In the genomic region with DNA sequence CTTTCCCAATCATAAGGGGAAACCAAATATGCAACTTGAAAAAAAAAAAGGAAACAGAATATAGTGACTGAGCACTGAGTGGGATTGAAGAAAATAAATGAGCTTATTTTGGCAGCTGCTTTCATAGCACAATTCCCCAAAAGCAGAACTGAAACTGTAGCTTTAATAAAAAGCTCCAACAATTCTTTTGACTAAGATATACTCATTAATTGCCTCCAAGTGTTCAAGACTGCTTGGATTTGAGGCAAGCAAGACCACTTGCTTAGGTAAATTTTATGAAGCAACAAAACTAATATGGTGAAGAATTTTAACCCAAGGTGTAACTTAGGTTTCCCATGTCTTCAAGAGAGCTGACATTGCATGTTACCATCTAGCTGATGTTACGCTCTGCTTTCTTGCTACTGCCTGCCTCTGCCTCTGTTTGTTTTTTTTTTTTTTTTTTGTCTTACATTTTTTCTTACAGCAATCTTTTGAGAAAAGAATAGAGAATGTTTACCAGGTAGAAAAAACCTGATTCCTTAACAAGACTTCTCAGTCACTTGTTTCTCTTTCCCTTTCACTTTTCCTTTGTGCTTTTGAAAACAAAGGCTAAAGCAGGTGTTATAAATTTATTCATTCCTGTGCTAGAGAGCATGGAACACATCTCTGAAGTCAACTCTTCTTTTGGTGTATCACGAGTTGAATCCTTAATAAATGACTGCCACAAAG, we compare ENCODE assay signal across 1 cellular context.
TF ChIP-seq lines count a peak whose summit lies in the region.

No MANE protein-coding gene starts in this region.

TF ChIP-seq in GM12878, 131 proteins besides CTCF, POLR2A, EP300 and RAD21 (continued from another document):
- TF ChIP-seq, protein P1, sequence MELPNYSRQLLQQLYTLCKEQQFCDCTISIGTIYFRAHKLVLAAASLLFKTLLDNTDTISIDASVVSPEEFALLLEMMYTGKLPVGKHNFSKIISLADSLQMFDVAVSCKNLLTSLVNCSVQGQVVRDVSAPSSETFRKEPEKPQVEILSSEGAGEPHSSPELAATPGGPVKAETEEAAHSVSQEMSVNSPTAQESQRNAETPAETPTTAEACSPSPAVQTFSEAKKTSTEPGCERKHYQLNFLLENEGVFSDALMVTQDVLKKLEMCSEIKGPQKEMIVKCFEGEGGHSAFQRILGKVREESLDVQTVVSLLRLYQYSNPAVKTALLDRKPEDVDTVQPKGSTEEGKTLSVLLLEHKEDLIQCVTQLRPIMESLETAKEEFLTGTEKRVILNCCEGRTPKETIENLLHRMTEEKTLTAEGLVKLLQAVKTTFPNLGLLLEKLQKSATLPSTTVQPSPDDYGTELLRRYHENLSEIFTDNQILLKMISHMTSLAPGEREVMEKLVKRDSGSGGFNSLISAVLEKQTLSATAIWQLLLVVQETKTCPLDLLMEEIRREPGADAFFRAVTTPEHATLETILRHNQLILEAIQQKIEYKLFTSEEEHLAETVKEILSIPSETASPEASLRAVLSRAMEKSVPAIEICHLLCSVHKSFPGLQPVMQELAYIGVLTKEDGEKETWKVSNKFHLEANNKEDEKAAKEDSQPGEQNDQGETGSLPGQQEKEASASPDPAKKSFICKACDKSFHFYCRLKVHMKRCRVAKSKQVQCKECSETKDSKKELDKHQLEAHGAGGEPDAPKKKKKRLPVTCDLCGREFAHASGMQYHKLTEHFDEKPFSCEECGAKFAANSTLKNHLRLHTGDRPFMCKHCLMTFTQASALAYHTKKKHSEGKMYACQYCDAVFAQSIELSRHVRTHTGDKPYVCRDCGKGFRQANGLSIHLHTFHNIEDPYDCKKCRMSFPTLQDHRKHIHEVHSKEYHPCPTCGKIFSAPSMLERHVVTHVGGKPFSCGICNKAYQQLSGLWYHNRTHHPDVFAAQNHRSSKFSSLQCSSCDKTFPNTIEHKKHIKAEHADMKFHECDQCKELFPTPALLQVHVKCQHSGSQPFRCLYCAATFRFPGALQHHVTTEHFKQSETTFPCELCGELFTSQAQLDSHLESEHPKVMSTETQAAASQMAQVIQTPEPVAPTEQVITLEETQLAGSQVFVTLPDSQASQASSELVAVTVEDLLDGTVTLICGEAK (IDR thresholded peaks at IDR 0.05; ENCODE audit: borderline replicate concordance) = no peak; the same call in 1 of the 2 replicates
- TF ChIP-seq JUND (IDR thresholded peaks at IDR 0.05; ENCODE audit: low read depth, low read length) (no peak), RCOR1 (conservative IDR thresholded peaks at IDR 0.05; ENCODE audit: low read depth, low read length) (no peak), ZNF217 (IDR thresholded peaks at IDR 0.05) (0 out of 2 replicates have a peak, but pooled peaks have one; percentile 80), NFIC (IDR thresholded peaks at IDR 0.05; ENCODE audit: low read depth, low read length) (peak; percentile 96), BHLHE40 (IDR thresholded peaks at IDR 0.05; ENCODE audit: borderline replicate concordance in 1 of 2, low read depth in 2 of 2, low read length in 1 of 2) (peak; percentile 7 to 48; a peak in 2 of 4 replicates), ZSCAN29 (IDR thresholded peaks at IDR 0.05) (no peak)
- TF ChIP-seq, protein P2, sequence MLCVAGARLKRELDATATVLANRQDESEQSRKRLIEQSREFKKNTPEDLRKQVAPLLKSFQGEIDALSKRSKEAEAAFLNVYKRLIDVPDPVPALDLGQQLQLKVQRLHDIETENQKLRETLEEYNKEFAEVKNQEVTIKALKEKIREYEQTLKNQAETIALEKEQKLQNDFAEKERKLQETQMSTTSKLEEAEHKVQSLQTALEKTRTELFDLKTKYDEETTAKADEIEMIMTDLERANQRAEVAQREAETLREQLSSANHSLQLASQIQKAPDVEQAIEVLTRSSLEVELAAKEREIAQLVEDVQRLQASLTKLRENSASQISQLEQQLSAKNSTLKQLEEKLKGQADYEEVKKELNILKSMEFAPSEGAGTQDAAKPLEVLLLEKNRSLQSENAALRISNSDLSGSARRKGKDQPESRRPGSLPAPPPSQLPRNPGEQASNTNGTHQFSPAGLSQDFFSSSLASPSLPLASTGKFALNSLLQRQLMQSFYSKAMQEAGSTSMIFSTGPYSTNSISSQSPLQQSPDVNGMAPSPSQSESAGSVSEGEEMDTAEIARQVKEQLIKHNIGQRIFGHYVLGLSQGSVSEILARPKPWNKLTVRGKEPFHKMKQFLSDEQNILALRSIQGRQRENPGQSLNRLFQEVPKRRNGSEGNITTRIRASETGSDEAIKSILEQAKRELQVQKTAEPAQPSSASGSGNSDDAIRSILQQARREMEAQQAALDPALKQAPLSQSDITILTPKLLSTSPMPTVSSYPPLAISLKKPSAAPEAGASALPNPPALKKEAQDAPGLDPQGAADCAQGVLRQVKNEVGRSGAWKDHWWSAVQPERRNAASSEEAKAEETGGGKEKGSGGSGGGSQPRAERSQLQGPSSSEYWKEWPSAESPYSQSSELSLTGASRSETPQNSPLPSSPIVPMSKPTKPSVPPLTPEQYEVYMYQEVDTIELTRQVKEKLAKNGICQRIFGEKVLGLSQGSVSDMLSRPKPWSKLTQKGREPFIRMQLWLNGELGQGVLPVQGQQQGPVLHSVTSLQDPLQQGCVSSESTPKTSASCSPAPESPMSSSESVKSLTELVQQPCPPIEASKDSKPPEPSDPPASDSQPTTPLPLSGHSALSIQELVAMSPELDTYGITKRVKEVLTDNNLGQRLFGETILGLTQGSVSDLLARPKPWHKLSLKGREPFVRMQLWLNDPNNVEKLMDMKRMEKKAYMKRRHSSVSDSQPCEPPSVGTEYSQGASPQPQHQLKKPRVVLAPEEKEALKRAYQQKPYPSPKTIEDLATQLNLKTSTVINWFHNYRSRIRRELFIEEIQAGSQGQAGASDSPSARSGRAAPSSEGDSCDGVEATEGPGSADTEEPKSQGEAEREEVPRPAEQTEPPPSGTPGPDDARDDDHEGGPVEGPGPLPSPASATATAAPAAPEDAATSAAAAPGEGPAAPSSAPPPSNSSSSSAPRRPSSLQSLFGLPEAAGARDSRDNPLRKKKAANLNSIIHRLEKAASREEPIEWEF (IDR thresholded peaks at IDR 0.05; ENCODE audit: insufficient replicate concordance, low read depth, low read length) = no peak
TF ChIP-seq in GM12878: peak in this region for 38.
